28 cellular contexts compared by ENCODE assay signal in genomic region chr5:76210946-76211345, GRCh38.
"Had no signal": no experiment of that assay in that cellular context is flagged by ENCODE, and none has a peak within 500 bp of the region (broad histone marks: within the 10 kb centered on the region; RNA-seq: fewer than 3 reads in every experiment).

No MANE protein-coding gene starts in this region.

- H3K27me3 ChIP-seq: adrenal gland, body of pancreas had no signal

- H3K9me3 ChIP-seq: adrenal gland, body of pancreas had no signal

- H3K4me1 ChIP-seq: adrenal gland, body of pancreas had no signal

- H3K27ac ChIP-seq: adrenal gland, body of pancreas, dorsolateral prefrontal cortex, WERI-Rb-1 had no signal

- FAIRE-seq: colon, frontal cortex had no signal

- H3K36me3 ChIP-seq: adrenal gland, WERI-Rb-1 had no signal

- ATAC-seq: activated CD4-positive, CD25-positive, alpha-beta regulatory T cell treated with anti-CD3 and anti-CD28 coated beads, Interleukin-2, amount 50 U/mL, for 24 hours; activated CD8-positive, alpha-beta T cell treated with anti-CD3 and anti-CD28 coated beads for 36 hours; activated T-cell treated with anti-CD3 and anti-CD28 coated beads, Interleukin-2, amount 50 U/mL, for 4 hours; activated T-helper 17 cell treated with anti-CD3 and anti-CD28 coated beads, Interleukin-2, amount 50 U/mL, for 72 hours; body of pancreas; esophagus mucosa; T-helper 17 cell had no signal

- DNase-seq: activated B cell treated with CpG ODN at 0.5 μM for 24 hours; activated CD4-positive, alpha-beta T cell treated with anti-CD3 and anti-CD28 coated beads for 48 hours; activated CD4-positive, alpha-beta T cell treated with anti-CD3 and anti-CD28 coated beads, Interleukin-2, amount 50 U/mL, for 1 hour; activated CD4-positive, alpha-beta T cell treated with anti-CD3 and anti-CD28 coated beads, Interleukin-2, amount 50 U/mL, for 48 hours; activated CD8-positive, alpha-beta memory T cell treated with anti-CD3 and anti-CD28 coated beads for 24 hours; activated CD8-positive, alpha-beta T cell treated with anti-CD3 and anti-CD28 coated beads for 36 hours; activated effector memory CD4-positive, alpha-beta T cell treated with Interleukin-2 at 50 U/mL for 16 hours; activated gamma-delta T cell treated with Interleukin-2 at 50 U/mL for 16 hours; activated naive CD4-positive, alpha-beta T cell treated with anti-CD3 and anti-CD28 coated beads, Interleukin-2, amount 50 U/mL, for 16 hours; activated naive CD4-positive, alpha-beta T cell treated with Interleukin-2 at 50 U/mL for 16 hours; activated T-cell treated with anti-CD3 and anti-CD28 coated beads, Interleukin-2, amount 50 U/mL, for 4 hours; adrenal gland; amygdala; aorta; body of pancreas; caudate nucleus; dorsolateral prefrontal cortex; effector memory CD4-positive, alpha-beta T cell; endodermal cell; T-helper 1 cell; T-helper 17 cell; T1000; WERI-Rb-1 had no signal

- H3K4me3 ChIP-seq: adrenal gland, body of pancreas, dorsolateral prefrontal cortex had no signal
